Comparison of ENCODE assay signal across 18 cellular contexts in the genomic region with DNA sequence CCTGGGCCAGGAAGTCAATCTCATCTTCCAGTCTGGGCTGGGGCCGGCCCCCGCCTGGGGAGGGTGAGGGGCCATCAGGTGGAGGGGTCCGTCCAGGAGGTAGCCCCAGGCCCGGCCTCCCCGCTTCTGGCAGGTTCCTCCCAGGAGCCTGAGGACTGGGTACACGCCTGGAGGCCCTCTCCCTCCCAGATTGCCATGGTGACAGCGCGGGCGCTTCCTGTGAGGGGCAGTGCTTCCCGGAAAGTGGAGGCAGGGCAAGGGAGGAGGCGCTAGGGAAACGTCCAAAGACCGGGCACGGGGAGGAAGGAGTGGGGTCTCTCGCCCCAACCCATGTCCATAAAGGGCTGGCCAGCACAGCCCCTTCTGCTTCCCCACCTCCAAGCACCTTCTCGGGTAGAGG. TPM values are rescaled to one million over a fixed set of nuclear protein-coding genes. Genes with fewer than 3 reads are reported as not detected.
"Had no signal": no experiment of that assay in that cellular context is flagged by ENCODE, and none has a peak within 500 bp of the region (broad histone marks: within the 10 kb centered on the region; RNA-seq: fewer than 3 reads in every experiment).

No MANE protein-coding gene starts in this region.

- H3K27ac Mint-ChIP-seq: activated CD8-positive, alpha-beta memory T cell treated with anti-CD3 and anti-CD28 coated beads, Interleukin-2, amount 10 ng/mL, durations not matched to agents 7 days and 5 days; activated naive CD8-positive, alpha-beta T cell; activated T-cell treated with anti-CD3 and anti-CD28 coated beads, Interleukin-2, amount 50 U/mL, for 24 hours had no signal

- H3K9me3 ChIP-seq: esophagus squamous epithelium, left lung, pancreas, thyroid gland, vagina had no signal

- DNase-seq: activated CD4-positive, alpha-beta T cell treated with anti-CD3 and anti-CD28 coated beads, Interleukin-2, amount 50 U/mL, for 4 hours; activated CD4-positive, CD25-positive, alpha-beta regulatory T cell treated with anti-CD3 and anti-CD28 coated beads, Interleukin-2, amount 50 U/mL, for 72 hours; activated CD8-positive, alpha-beta memory T cell treated with anti-CD3 and anti-CD28 coated beads, Interleukin-2, amount 10 ng/mL, durations not matched to agents 7 days and 5 days; activated effector memory CD4-positive, alpha-beta T cell treated with anti-CD3 and anti-CD28 coated beads, Interleukin-2, amount 50 U/mL, for 16 hours; activated T-cell treated with anti-CD3 and anti-CD28 coated beads, Interleukin-2, amount 50 U/mL, for 24 hours; brain microvascular endothelial cell; esophagus squamous epithelium; foreskin fibroblast; left lung; pancreas; thyroid gland had no signal

- H3K27ac ChIP-seq: brain microvascular endothelial cell, pancreas, thyroid gland, vagina had no signal

- ATAC-seq: activated CD8-positive, alpha-beta memory T cell treated with anti-CD3 and anti-CD28 coated beads, Interleukin-2, amount 10 ng/mL, durations not matched to agents 7 days and 5 days; left lung had no signal

- H3K4me3 Mint-ChIP-seq: activated CD8-positive, alpha-beta memory T cell treated with anti-CD3 and anti-CD28 coated beads, Interleukin-2, amount 10 ng/mL, durations not matched to agents 7 days and 5 days; activated naive CD8-positive, alpha-beta T cell; activated T-cell treated with anti-CD3 and anti-CD28 coated beads, Interleukin-2, amount 50 U/mL, for 24 hours had no signal

- H3K36me3 Mint-ChIP-seq: activated naive CD8-positive, alpha-beta T cell had no signal

- H3K9me3 Mint-ChIP-seq: activated T-cell treated with anti-CD3 and anti-CD28 coated beads, Interleukin-2, amount 50 U/mL, for 24 hours had no signal

- H3K4me3 ChIP-seq: pancreas, thyroid gland had no signal

- H3K27me3 ChIP-seq: brain microvascular endothelial cell, pancreas, thyroid gland, vagina had no signal

RNA-seq across cellular contexts. Expression of a gene that starts 9.2 kb away (rescaled TPM):
- total RNA-seq: dermis microvascular lymphatic vessel endothelial cell, renal cortical epithelial cell, skeletal muscle tissue, thyroid gland, vagina had no signal

RNA-seq across cellular contexts. Expression of a gene that starts 12.7 kb away (rescaled TPM):
- total RNA-seq: activated CD8-positive, alpha-beta memory T cell treated with anti-CD3 and anti-CD28 coated beads, Interleukin-2, amount 10 ng/mL, durations not matched to agents 7 days and 5 days; dermis microvascular lymphatic vessel endothelial cell; mesenteric fat pad; T-helper 2 cell treated with Interferon-gamma antibody and Interleukin-4, amounts not matched to agents 100 ng/mL and 5 ng/mL, for 36 hours had no signal
